In genomic region chr7:120170384-120170783, GRCh38 we compare ENCODE assay signal across 19 cellular contexts.
DNase-seq lines count a peak whose midpoint lies in the region; ATAC-seq, FAIRE-seq and TF ChIP-seq lines count a peak whose summit lies in the region.
"Had no signal": no experiment of that assay in that cellular context is flagged by ENCODE, and none has a peak within 500 bp of the region (broad histone marks: within the 10 kb centered on the region; RNA-seq: fewer than 3 reads in every experiment).

No MANE protein-coding gene starts in this region.

- FAIRE-seq in HepG2 (lab: Jason Lieb, UNC) = no peak
- FAIRE-seq: D721Med, GM12891, GM18507 had no signal

- no peaks in the 10 kb centered on the region for H3K9me3 ChIP-seq in HepG2 (ENCODE audit: low read length)
- H3K9me3 ChIP-seq in right lobe of liver = peaks cover 0 to 4% (median 0%) of the 10 kb centered on the region in 4 donors
- H3K9me3 ChIP-seq in mesenchymal stem cell (ENCODE audit: control insufficient read depth, low read length) = no peaks in the 10 kb centered on the region
- H3K9me3 ChIP-seq in skeletal muscle tissue (ENCODE audit: control insufficient read depth in 3 of 3, low read length in 3 of 3) = no peaks in the 10 kb centered on the region
- H3K9me3 ChIP-seq in aorta (ENCODE audit: control insufficient read depth, low read length) = no peaks in the 10 kb centered on the region

- no peaks in the 10 kb centered on the region for H3K79me1 ChIP-seq in mesenchymal stem cell (replicated peaks; ENCODE audit: low read length, poor library complexity, severe bottlenecking)

- no peaks in the 10 kb centered on the region for H4K20me1 ChIP-seq in HepG2 (ENCODE audit: insufficient read depth, low read length)

- H2BK5ac ChIP-seq in mesenchymal stem cell (ENCODE audit: low read depth, low read length, poor library complexity, severe bottlenecking) = no peak overlapping the region

- no peak overlapping the region for H4K8ac ChIP-seq in mesenchymal stem cell (ENCODE audit: low read length)

- 2% methylated on average over 2 of the region's 2 CpGs for WGBS in HepG2 (ENCODE audit: low lambda C conversion rate)
- 19% methylated on average over 2 of the region's 2 CpGs for WGBS in right lobe of liver (ENCODE audit: insufficient coverage, low coverage, low lambda C conversion rate, missing lambda C conversion rate)
- no CpG with 5 or more reads among the region's 2 CpGs for WGBS in mesenchymal stem cell
- WGBS in aorta, 2 donors = 26 to 37% methylated on average over 2 of the region's 2 CpGs

- CTCF ChIA-PET in HepG2 (lab: Yijun Ruan, JAX; ENCODE audit: low intra/inter-chr PET ratio, low total read pairs) = no interaction called here

- H3K79me2 ChIP-seq in HepG2 (ENCODE audit: insufficient read depth, low read length) = no peaks in the 10 kb centered on the region

- POLR2A ChIA-PET in HepG2 (lab: Yijun Ruan, JAX) = no interaction called here

- no peak overlapping the region for H2BK120ac ChIP-seq in mesenchymal stem cell (ENCODE audit: low read depth, low read length)

- H3K27me3 ChIP-seq in HepG2 (ENCODE audit: control insufficient read depth in 1 of 2, insufficient read depth in 2 of 2, low read length in 2 of 2) (no peaks in the 10 kb centered on the region), right lobe of liver (no peaks in the 10 kb centered on the region), mesenchymal stem cell (ENCODE audit: control insufficient read depth in 1 of 2, insufficient read depth in 1 of 2, low read length in 2 of 2) (no peaks in the 10 kb centered on the region), skeletal muscle tissue (ENCODE audit: control insufficient read depth in 3 of 3, insufficient read depth in 3 of 3, low read length in 3 of 3) (no peaks in the 10 kb centered on the region), aorta (ENCODE audit: control insufficient read depth in 1 of 2, insufficient read depth in 2 of 2, low read length in 1 of 2) (no peaks in the 10 kb centered on the region)

- H2AFZ ChIP-seq in HepG2 (ENCODE audit: low read length) (no peak overlapping the region), mesenchymal stem cell (ENCODE audit: low read depth, low read length) (no peak overlapping the region)

- H3K4me3 ChIP-seq in HepG2 (replicated peaks in 1 of 3; ENCODE audit: insufficient read depth in 1 of 3, low read depth in 2 of 3, low read length in 3 of 3) (no peak overlapping the region), right lobe of liver (no peak overlapping the region), mesenchymal stem cell (ENCODE audit: insufficient read depth in 1 of 2, low read depth in 1 of 2, low read length in 2 of 2) (no peak overlapping the region), skeletal muscle tissue (ENCODE audit: low read length in 3 of 3) (no peak overlapping the region), aorta (ENCODE audit: low read length in 2 of 2) (no peak overlapping the region)

- no peak for DNase-seq in HepG2 (ENCODE audit: low spot score)
- DNase-seq in right lobe of liver = no peak
- DNase-seq in mesenchymal stem cell = no peak
- DNase-seq in 8988T = no peak
- no peak for DNase-seq in activated T-cell treated with anti-CD3 and anti-CD28 coated beads for 4 hours
- no peak for DNase-seq in AG08396 (ENCODE audit: low spot score)
- DNase-seq in aorta = no peak
- DNase-seq: C1 segment of cervical spinal cord, GOT3, KBM-7, NCI-H1105, NCI-H2081, NCI-H2171 treated with DMSO at 0.1 percent for 48 hours, NCI-H446 treated with DMSO at 0.1 percent for 48 hours, SHP77 had no signal

- ATAC-seq in HepG2 = no peak
- ATAC-seq in right lobe of liver = no peak
- ATAC-seq in aorta (ENCODE audit: low FRiP score) = no peak

- TF ChIP-seq POLR2A in HepG2 (IDR thresholded peaks at IDR 0.05; ENCODE audit: insufficient read depth in 1 of 2, low read depth in 2 of 2, low read length in 2 of 2) (no peak), right lobe of liver (IDR thresholded peaks at IDR 0.05) (no peak)

- no peak for TF ChIP-seq RAD21 in HepG2 (CRISPR knock-in tag; IDR thresholded peaks at IDR 0.05)

- H2BK15ac ChIP-seq in mesenchymal stem cell (ENCODE audit: low read depth, poor library complexity, severe bottlenecking) = no peak overlapping the region

- H3K4ac ChIP-seq in mesenchymal stem cell (ENCODE audit: low read depth in 1 of 2, low read length in 2 of 2) = no peak overlapping the region

- H3K4me1 ChIP-seq in HepG2 (ENCODE audit: insufficient read depth, low read length) = no peaks in the 10 kb centered on the region
- no peaks in the 10 kb centered on the region for H3K4me1 ChIP-seq in right lobe of liver
- H3K4me1 ChIP-seq in mesenchymal stem cell (ENCODE audit: control insufficient read depth, insufficient read depth, low read depth, low read length) = no peaks in the 10 kb centered on the region
- H3K4me1 ChIP-seq in skeletal muscle tissue (ENCODE audit: control insufficient read depth in 3 of 3, insufficient read depth in 3 of 3, low read length in 3 of 3) = peaks cover 0 to 6% (median 0%) of the 10 kb centered on the region in 3 donors
- H3K4me1 ChIP-seq in aorta (ENCODE audit: control insufficient read depth in 1 of 2, insufficient read depth in 2 of 2, low read length in 2 of 2) = peaks cover 0 to 2% of the 10 kb centered on the region in 2 donors

- H3K18ac ChIP-seq in mesenchymal stem cell (ENCODE audit: low read depth in 1 of 2, low read length in 2 of 2) = no peak overlapping the region

- H3K14ac ChIP-seq in mesenchymal stem cell (ENCODE audit: low read length in 2 of 2) = no peak overlapping the region

- BruUV-seq in HepG2 (replicated peaks; lab: Mats Ljungman, UMichigan) = no TSS peak

- H2BK12ac ChIP-seq in mesenchymal stem cell (ENCODE audit: low read length in 2 of 2) = no peak overlapping the region

- TF ChIP-seq CTCF in HepG2 (CRISPR knock-in tag; IDR thresholded peaks at IDR 0.05) (no peak), right lobe of liver (IDR thresholded peaks at IDR 0.05) (no peak)

- no peak overlapping the region for H3K23ac ChIP-seq in mesenchymal stem cell (ENCODE audit: low read length in 2 of 2)

- H3K27ac ChIP-seq in HepG2 (ENCODE audit: extremely low read length, insufficient read depth, low read length) = no peak overlapping the region
- no peak overlapping the region for H3K27ac ChIP-seq in right lobe of liver
- no peak overlapping the region for H3K27ac ChIP-seq in mesenchymal stem cell (ENCODE audit: low read length, poor library complexity, severe bottlenecking)
- peak overlapping the region; percentile 26 for H3K27ac ChIP-seq in skeletal muscle tissue (ENCODE audit: low read depth, low read length)
- H3K27ac ChIP-seq in aorta (ENCODE audit: low read depth in 1 of 2, low read length in 2 of 2) = no peak overlapping the region

- intact Hi-C loops in HepG2 (cut with micrococcal nuclease; ENCODE audit: unreplicated experiment) = no loop called here
- intact Hi-C loops in right lobe of liver (cut with DNase I) = no loop called here
- intact Hi-C loops in aorta (cut with DNase I) = no loop called here

- H3K4me2 ChIP-seq in HepG2 (ENCODE audit: low read depth, low read length) = no peak overlapping the region
- H3K4me2 ChIP-seq in mesenchymal stem cell (ENCODE audit: low read length, poor library complexity, severe bottlenecking) = no peak overlapping the region

- no peak overlapping the region for H2AK5ac ChIP-seq in mesenchymal stem cell (ENCODE audit: low read length, severe bottlenecking)

- H3K36me3 ChIP-seq in HepG2 (replicated peaks in 1 of 2; ENCODE audit: control insufficient read depth in 1 of 2, insufficient read depth in 2 of 2, low read length in 2 of 2) (no peaks in the 10 kb centered on the region), right lobe of liver (no peaks in the 10 kb centered on the region), mesenchymal stem cell (ENCODE audit: control insufficient read depth in 1 of 2, insufficient read depth in 2 of 2, low read depth in 1 of 2, low read length in 2 of 2) (no peaks in the 10 kb centered on the region), skeletal muscle tissue (ENCODE audit: control insufficient read depth in 3 of 3, insufficient read depth in 3 of 3, low read length in 3 of 3) (no peaks in the 10 kb centered on the region), aorta (ENCODE audit: control insufficient read depth in 1 of 2, insufficient read depth in 2 of 2, low read length in 1 of 2) (no peaks in the 10 kb centered on the region)

- in situ Hi-C loops in HepG2 (cut with HindIII; ENCODE audit: extremely low pct_ligation_motif_present, low pct_unique_long_range_greater_than_20kb) = no loop called here

- no peak overlapping the region for H4K91ac ChIP-seq in mesenchymal stem cell (ENCODE audit: low read length)

- TF ChIP-seq EP300 in HepG2 (IDR thresholded peaks at IDR 0.05; ENCODE audit: low read depth in 2 of 2, low read length in 2 of 2) (no peak), HepG2 (CRISPR knock-in tag; IDR thresholded peaks at IDR 0.05; ENCODE audit: borderline replicate concordance) (no peak)

- no peak overlapping the region for H3K9ac ChIP-seq in HepG2 (ENCODE audit: insufficient read depth, low read depth, low read length)
- peak overlapping the region; percentile 71 for H3K9ac ChIP-seq in mesenchymal stem cell (ENCODE audit: low read length)
- no peak overlapping the region for H3K9ac ChIP-seq in skeletal muscle tissue (ENCODE audit: low read depth in 1 of 3, low read length in 3 of 3)

TF ChIP-seq in HepG2, 621 proteins besides CTCF, POLR2A, EP300 and RAD21:
- TF ChIP-seq MAFF (IDR thresholded peaks at IDR 0.05; ENCODE audit: low read depth, low read length) (peak; percentile 43; the same call in 1 of the 2 replicates), ZNF878 (CRISPR knock-in tag; IDR thresholded peaks at IDR 0.05) (no peak), NFE2L2 (IDR thresholded peaks at IDR 0.05; ENCODE audit: low read length) (peak; percentile 58; the same call in 1 of the 2 replicates), ZNF446 (CRISPR knock-in tag; IDR thresholded peaks at IDR 0.05) (no peak), AGO2 (optimal IDR thresholded peaks at IDR 0.05; ENCODE audit: low read depth, low read length) (no peak), MAFK (conservative IDR thresholded peaks at IDR 0.05 in 1 of 2, IDR thresholded peaks at IDR 0.05 in 1 of 2; ENCODE audit: low read length in 2 of 2) (peak in 1 of 2 experiments; percentile 71; a peak in 2 of 4 replicates)
